Comparison of ENCODE assay signal across 9 cellular contexts in genomic region chr3:132038198-132038825, GRCh38. TPM values are rescaled to one million over a fixed set of nuclear protein-coding genes. Genes with fewer than 3 reads are reported as not detected.
DNase-seq lines count a peak whose midpoint lies in the region; ATAC-seq and TF ChIP-seq lines count a peak whose summit lies in the region.
"Had no signal": no experiment of that assay in that cellular context is flagged by ENCODE, and none has a peak within 500 bp of the region (broad histone marks: within the 10 kb centered on the region; RNA-seq: fewer than 3 reads in every experiment).

No MANE protein-coding gene starts in this region.

- H3K4me3 ChIP-seq in choroid plexus epithelial cell (ENCODE audit: low read depth, low read length): no peak overlapping the region
- no peak overlapping the region for H3K4me3 ChIP-seq in retinal pigment epithelial cell (ENCODE audit: low read length)
- H3K4me3 ChIP-seq in Caco-2 (ENCODE audit: low read depth, low read length): no peak overlapping the region

- intact Hi-C loops in activated CD8-positive, alpha-beta T cell treated with anti-CD3 and anti-CD28 coated beads for 36 hours (cut with micrococcal nuclease): loop anchor here (10.0 kb wide), 1 partner anchor 1004 kb away; no protein-coding TSS in a partner anchor
- intact Hi-C loops in Caco-2 (cut with micrococcal nuclease; ENCODE audit: unreplicated experiment): loop anchor here (1.0 kb wide), 2 partner anchors 142 to 172 kb away; no protein-coding TSS in a partner anchor

- H3K36me3 Mint-ChIP-seq in activated CD8-positive, alpha-beta T cell treated with anti-CD3 and anti-CD28 coated beads for 36 hours (ENCODE audit: low read depth): peaks cover 1% of the 10 kb centered on the region
- peaks cover 3% of the 10 kb centered on the region for H3K36me3 Mint-ChIP-seq in activated CD8-positive, alpha-beta T cell treated with anti-CD3 and anti-CD28 coated beads, Interleukin-2, amount 10 ng/mL, durations not matched to agents 7 days and 5 days (ENCODE audit: low read depth)
- no peaks in the 10 kb centered on the region for H3K36me3 Mint-ChIP-seq in Caco-2 (ENCODE audit: insufficient read depth, unreplicated experiment)

- TF ChIP-seq CTCF in activated CD8-positive, alpha-beta T cell treated with anti-CD3 and anti-CD28 coated beads for 36 hours (IDR thresholded peaks at IDR 0.05): peak; percentile 51
- peak; percentile 76 for TF ChIP-seq CTCF in choroid plexus epithelial cell (conservative IDR thresholded peaks at IDR 0.05; ENCODE audit: low read depth, low read length)
- TF ChIP-seq CTCF in retinal pigment epithelial cell (conservative IDR thresholded peaks at IDR 0.05; ENCODE audit: low read depth, low read length): peak; percentile 75
- TF ChIP-seq CTCF in Caco-2 (IDR thresholded peaks at IDR 0.05; ENCODE audit: insufficient read depth in 1 of 2, low read depth in 1 of 2, low read length in 1 of 2, severe bottlenecking in 1 of 2, unreplicated experiment in 1 of 2): peak in 1 of 2 experiments; percentile 63

- no peaks in the 10 kb centered on the region for H3K27me3 ChIP-seq in Caco-2 (replicated peaks; ENCODE audit: control insufficient read depth, insufficient read depth, low read length)

- no peak for ATAC-seq in activated CD8-positive, alpha-beta T cell treated with anti-CD3 and anti-CD28 coated beads for 36 hours
- ATAC-seq in activated CD8-positive, alpha-beta T cell treated with anti-CD3 and anti-CD28 coated beads, Interleukin-2, amount 10 ng/mL, durations not matched to agents 7 days and 5 days: no peak
- ATAC-seq in HG02763 (IDR thresholded peaks at IDR 0.05; ENCODE audit: unreplicated experiment): no peak

- peaks cover 7% of the 10 kb centered on the region for H3K4me1 Mint-ChIP-seq in activated CD8-positive, alpha-beta T cell treated with anti-CD3 and anti-CD28 coated beads for 36 hours (ENCODE audit: low read depth)
- peaks cover 10% of the 10 kb centered on the region for H3K4me1 Mint-ChIP-seq in activated CD8-positive, alpha-beta T cell treated with anti-CD3 and anti-CD28 coated beads, Interleukin-2, amount 10 ng/mL, durations not matched to agents 7 days and 5 days (ENCODE audit: low read depth)
- H3K4me1 Mint-ChIP-seq in Caco-2 (ENCODE audit: low read depth, unreplicated experiment): no peaks in the 10 kb centered on the region

- H3K36me3 ChIP-seq in Caco-2 (ENCODE audit: control insufficient read depth, insufficient read depth, low read length): no peaks in the 10 kb centered on the region

- H3K9me3 Mint-ChIP-seq in activated CD8-positive, alpha-beta T cell treated with anti-CD3 and anti-CD28 coated beads for 36 hours: no peaks in the 10 kb centered on the region
- H3K9me3 Mint-ChIP-seq in activated CD8-positive, alpha-beta T cell treated with anti-CD3 and anti-CD28 coated beads, Interleukin-2, amount 10 ng/mL, durations not matched to agents 7 days and 5 days (ENCODE audit: insufficient read depth): no peaks in the 10 kb centered on the region
- H3K9me3 Mint-ChIP-seq in Caco-2 (ENCODE audit: unreplicated experiment): no peaks in the 10 kb centered on the region

- CTCF ChIA-PET in activated CD8-positive, alpha-beta T cell treated with anti-CD3 and anti-CD28 coated beads for 36 hours (lab: Charles Lee): interaction anchor here (0.7 to 3.8 kb wide), 8 partner anchors 8 to 305 kb away, joined by 3 to 17 read pairs (median 6); no protein-coding TSS in a partner anchor
- CTCF ChIA-PET in activated CD8-positive, alpha-beta T cell treated with anti-CD3 and anti-CD28 coated beads, Interleukin-2, amount 10 ng/mL, durations not matched to agents 7 days and 5 days (lab: Charles Lee): interaction anchor here (0.9 to 2.1 kb wide), 5 partner anchors 9 to 305 kb away, joined by 3 to 9 read pairs (median 4); no protein-coding TSS in a partner anchor
- CTCF ChIA-PET in Caco-2 (lab: Charles Lee): interaction anchor here (0.6 to 1.9 kb wide), 4 partner anchors 9 to 242 kb away, joined by 3 to 10 read pairs (median 6); no protein-coding TSS in a partner anchor

- POLR2A ChIA-PET in activated CD8-positive, alpha-beta T cell treated with anti-CD3 and anti-CD28 coated beads for 36 hours (lab: Charles Lee): no interaction called here
- POLR2A ChIA-PET in activated CD8-positive, alpha-beta T cell treated with anti-CD3 and anti-CD28 coated beads, Interleukin-2, amount 10 ng/mL, durations not matched to agents 7 days and 5 days (lab: Charles Lee): interaction anchor here (0.7 kb wide), 1 partner anchor 744 kb away, joined by 5 read pairs; no protein-coding TSS in a partner anchor
- POLR2A ChIA-PET in Caco-2 (lab: Charles Lee): no interaction called here

- no peak for DNase-seq in activated CD8-positive, alpha-beta T cell treated with anti-CD3 and anti-CD28 coated beads for 36 hours
- DNase-seq in activated CD8-positive, alpha-beta T cell treated with anti-CD3 and anti-CD28 coated beads, Interleukin-2, amount 10 ng/mL, durations not matched to agents 7 days and 5 days: no peak
- peak; percentile 44 for DNase-seq in NCI-H2227 (lab: John Stamatoyannopoulos, UW; ENCODE audit: unreplicated experiment)
- DNase-seq in choroid plexus epithelial cell (ENCODE audit: low read depth): peak; percentile 71
- no peak for DNase-seq in retinal pigment epithelial cell (ENCODE audit: low read depth)
- no peak for DNase-seq in Caco-2
- no peak for DNase-seq in anterior cingulate cortex (lab: John Stamatoyannopoulos, UW)

- no peaks in the 10 kb centered on the region for H3K4me1 ChIP-seq in Caco-2

- no peak overlapping the region for H3K4me3 Mint-ChIP-seq in activated CD8-positive, alpha-beta T cell treated with anti-CD3 and anti-CD28 coated beads for 36 hours
- H3K4me3 Mint-ChIP-seq in activated CD8-positive, alpha-beta T cell treated with anti-CD3 and anti-CD28 coated beads, Interleukin-2, amount 10 ng/mL, durations not matched to agents 7 days and 5 days: no peak overlapping the region
- H3K4me3 Mint-ChIP-seq in Caco-2 (ENCODE audit: unreplicated experiment): no peak overlapping the region
- H3K4me3 Mint-ChIP-seq: activated naive CD8-positive, alpha-beta T cell had no signal

- H3K9me3 ChIP-seq in Caco-2: no peaks in the 10 kb centered on the region

- BruUV-seq in Caco-2 (replicated peaks; lab: Mats Ljungman, UMichigan): no TSS peak

- peaks cover 48% of the 10 kb centered on the region for H3K27me3 Mint-ChIP-seq in activated CD8-positive, alpha-beta T cell treated with anti-CD3 and anti-CD28 coated beads for 36 hours
- peaks cover 22% of the 10 kb centered on the region for H3K27me3 Mint-ChIP-seq in activated CD8-positive, alpha-beta T cell treated with anti-CD3 and anti-CD28 coated beads, Interleukin-2, amount 10 ng/mL, durations not matched to agents 7 days and 5 days (ENCODE audit: low read depth)
- H3K27me3 Mint-ChIP-seq in Caco-2 (ENCODE audit: insufficient read depth, unreplicated experiment): peaks cover 13% of the 10 kb centered on the region

- no peak overlapping the region for H3K27ac Mint-ChIP-seq in activated CD8-positive, alpha-beta T cell treated with anti-CD3 and anti-CD28 coated beads for 36 hours
- H3K27ac Mint-ChIP-seq in activated CD8-positive, alpha-beta T cell treated with anti-CD3 and anti-CD28 coated beads, Interleukin-2, amount 10 ng/mL, durations not matched to agents 7 days and 5 days: no peak overlapping the region
- H3K27ac Mint-ChIP-seq in Caco-2 (ENCODE audit: unreplicated experiment): no peak overlapping the region
- H3K27ac Mint-ChIP-seq: activated naive CD8-positive, alpha-beta T cell had no signal

RNA-seq across cellular contexts. Expression of gene CPNE4, which starts 3.5 kb away (rescaled TPM):
- not detected for total RNA-seq in activated CD8-positive, alpha-beta T cell treated with anti-CD3 and anti-CD28 coated beads for 36 hours
- total RNA-seq in activated CD8-positive, alpha-beta T cell treated with anti-CD3 and anti-CD28 coated beads, Interleukin-2, amount 10 ng/mL, durations not matched to agents 7 days and 5 days: not detected
- 0.41 TPM in 1 of 2 replicates, not detected in the other for total RNA-seq in Caco-2 (2022)

Comparison
In these comparisons a context has a peak if more than half of its experiments do, and no peak if none do; other contexts are left out.
1. DNase-seq: peak in NCI-H2227 (single experiment) and choroid plexus epithelial cell (single experiment); none in activated CD8-positive, alpha-beta T cell treated with anti-CD3 and anti-CD28 coated beads for 36 hours (single experiment), activated CD8-positive, alpha-beta T cell treated with anti-CD3 and anti-CD28 coated beads, Interleukin-2, amount 10 ng/mL, durations not matched to agents 7 days and 5 days (single experiment), retinal pigment epithelial cell (single experiment), Caco-2 (0 of 2) and anterior cingulate cortex (0 of 58).